In the genomic region with DNA sequence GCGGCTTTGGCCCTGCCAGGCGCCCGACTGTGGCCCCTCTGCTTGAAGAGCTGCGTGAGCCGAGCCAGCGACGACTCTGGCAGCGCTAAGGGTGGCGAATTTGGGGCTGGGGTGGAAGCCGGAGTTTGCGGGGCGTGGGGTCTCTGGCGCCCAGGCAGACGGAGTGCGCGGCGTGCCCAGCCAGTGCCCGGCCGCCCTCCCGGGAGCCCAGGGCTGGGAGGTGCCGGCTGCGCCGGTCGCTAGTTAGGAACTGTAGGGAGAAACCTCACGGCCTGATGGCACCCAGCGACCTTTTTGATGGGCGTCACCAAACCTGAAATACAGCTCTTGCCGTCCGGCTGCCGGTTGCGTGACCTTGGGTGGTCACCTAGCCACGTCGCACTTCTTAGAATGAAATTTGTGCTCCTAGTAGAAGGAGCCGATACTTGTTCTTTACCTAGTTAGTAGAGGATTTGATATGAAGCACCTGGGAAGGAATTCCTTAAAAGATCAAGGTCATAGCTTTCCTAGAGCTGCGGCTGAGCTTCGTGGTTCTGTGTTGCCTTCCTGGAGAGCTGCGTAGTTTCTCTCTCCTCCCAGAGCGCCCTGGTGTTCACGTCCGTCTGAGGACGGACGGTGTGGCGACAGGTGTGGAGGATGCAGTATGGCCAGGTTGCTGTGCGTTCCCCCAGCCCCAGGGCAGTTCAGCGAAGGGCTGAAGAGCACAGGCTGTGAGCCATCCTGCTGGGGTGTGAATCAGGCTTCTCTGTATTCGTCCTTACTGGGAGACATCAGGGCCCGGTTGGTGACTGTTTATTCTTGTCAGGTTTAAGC, we compare ENCODE assay signal across 8 cellular contexts. TPM values are rescaled to one million over a fixed set of nuclear protein-coding genes. Genes with fewer than 3 reads are reported as not detected.
A peak's percentile ranks its signal among the peaks of the same experiment; 100 is the strongest.
DNase-seq lines count a peak whose midpoint lies in the region; ATAC-seq, FAIRE-seq and TF ChIP-seq lines count a peak whose summit lies in the region.

No MANE protein-coding gene starts in this region.

- no peak for FAIRE-seq in urothelium cell line (lab: Jason Lieb, UNC)

- 2% methylated on average over 44 of the region's 47 CpGs for WGBS in mesenchymal stem cell
- 1% methylated on average over 46 to 47 of the region's 47 CpGs for WGBS in aorta, 2 donors

- intact Hi-C loops in aorta (cut with DNase I), result loop anchor here in 1 of 2 donors (5.0 kb wide), 1 partner anchor 57 kb away; the partner anchor contains the start of gene UVSSA

- H3K36me3 ChIP-seq in Loucy (ENCODE audit: insufficient read depth, low read length), result no peaks in the 10 kb centered on the region
- peaks cover 3 to 16% of the 10 kb centered on the region in 2 experiments for H3K36me3 ChIP-seq in mesenchymal stem cell (ENCODE audit: control insufficient read depth in 1 of 2, insufficient read depth in 2 of 2, low read depth in 1 of 2, low read length in 2 of 2)
- H3K36me3 ChIP-seq in aorta (ENCODE audit: control insufficient read depth in 1 of 2, insufficient read depth in 2 of 2, low read length in 1 of 2), result no peaks in the 10 kb centered on the region

- peak overlapping the region in 1 of 2 experiments; percentile 75 for H3K14ac ChIP-seq in mesenchymal stem cell (ENCODE audit: low read length in 2 of 2)

- peaks cover 6% of the 10 kb centered on the region for H3K79me1 ChIP-seq in mesenchymal stem cell (replicated peaks; ENCODE audit: low read length, poor library complexity, severe bottlenecking)

- H3K4me2 ChIP-seq in Loucy (ENCODE audit: low read depth, low read length, poor library complexity, severe bottlenecking), result peak overlapping the region; percentile 96
- H3K4me2 ChIP-seq in mesenchymal stem cell (ENCODE audit: low read length, poor library complexity, severe bottlenecking), result peak overlapping the region; percentile 89

- H3K27ac ChIP-seq in 22Rv1 (peak overlapping the region; percentile 78), mesenchymal stem cell (ENCODE audit: low read length, poor library complexity, severe bottlenecking) (no peak overlapping the region), aorta (ENCODE audit: low read depth in 1 of 2, low read length in 2 of 2) (peak overlapping the region in 1 of 2 donors; percentile 32)

- no peak overlapping the region for H2AK5ac ChIP-seq in mesenchymal stem cell (ENCODE audit: low read length, severe bottlenecking)

- H3K4me3 ChIP-seq in Loucy (ENCODE audit: low read length, poor library complexity, severe bottlenecking), result peak overlapping the region; percentile 95
- H3K4me3 ChIP-seq in cardiac fibroblast (replicated peaks in 1 of 2; ENCODE audit: low read depth in 2 of 2, low read length in 2 of 2), result peak overlapping the region; percentile 71 to 86
- peak overlapping the region; percentile 81 to 98 for H3K4me3 ChIP-seq in mesenchymal stem cell (ENCODE audit: insufficient read depth in 1 of 2, low read depth in 1 of 2, low read length in 2 of 2)
- peak overlapping the region; percentile 79 for H3K4me3 ChIP-seq in aorta (ENCODE audit: low read length in 2 of 2)

- no peak for TF ChIP-seq CTCF in 22Rv1 (IDR thresholded peaks at IDR 0.05)
- no peak for TF ChIP-seq CTCF in Loucy (conservative IDR thresholded peaks at IDR 0.05; ENCODE audit: low read length)
- TF ChIP-seq CTCF in cardiac fibroblast (IDR thresholded peaks at IDR 0.05; ENCODE audit: low read depth, low read length), result no peak

- H3K4me1 ChIP-seq in Loucy (ENCODE audit: insufficient read depth, low read length, poor library complexity, severe bottlenecking), result peaks cover 44% of the 10 kb centered on the region
- H3K4me1 ChIP-seq in mesenchymal stem cell (ENCODE audit: control insufficient read depth, insufficient read depth, low read depth, low read length), result peaks cover 47% of the 10 kb centered on the region
- H3K4me1 ChIP-seq in aorta (ENCODE audit: control insufficient read depth in 1 of 2, insufficient read depth in 2 of 2, low read length in 2 of 2), result peaks cover 0 to 3% of the 10 kb centered on the region in 2 donors

- no peak overlapping the region for H2BK5ac ChIP-seq in mesenchymal stem cell (ENCODE audit: low read depth, low read length, poor library complexity, severe bottlenecking)

- DNase-seq in cardiac fibroblast (ENCODE audit: low read depth in 2 of 2) (peak in 1 of 2 donors; percentile 14), mesenchymal stem cell (peak; percentile 25), aorta (peak in 1 of 2 donors; percentile 49), NCI-H526 treated with DMSO at 0.1 percent for 48 hours (lab: John Stamatoyannopoulos, UW) (no peak), urothelium cell line (ENCODE audit: low spot score) (no peak)

- peak overlapping the region; percentile 96 for H4K8ac ChIP-seq in mesenchymal stem cell (ENCODE audit: low read length)

- H3K27me3 ChIP-seq in Loucy (ENCODE audit: insufficient read depth, low read length, poor library complexity, severe bottlenecking) (no peaks in the 10 kb centered on the region), mesenchymal stem cell (ENCODE audit: control insufficient read depth in 1 of 2, insufficient read depth in 1 of 2, low read length in 2 of 2) (no peaks in the 10 kb centered on the region), aorta (ENCODE audit: control insufficient read depth in 1 of 2, insufficient read depth in 2 of 2, low read length in 1 of 2) (no peaks in the 10 kb centered on the region)

- peak overlapping the region; percentile 84 to 98 for H3K4ac ChIP-seq in mesenchymal stem cell (ENCODE audit: low read depth in 1 of 2, low read length in 2 of 2)

- no peak overlapping the region for H2BK15ac ChIP-seq in mesenchymal stem cell (ENCODE audit: low read depth, poor library complexity, severe bottlenecking)

- peak overlapping the region; percentile 76 for H2BK120ac ChIP-seq in mesenchymal stem cell (ENCODE audit: low read depth, low read length)

- H2BK12ac ChIP-seq in mesenchymal stem cell (ENCODE audit: low read length in 2 of 2), result peak overlapping the region in 1 of 2 experiments; percentile 47

- H4K20me1 ChIP-seq in Loucy (ENCODE audit: insufficient read depth, low read length, poor library complexity, severe bottlenecking), result peaks cover 42% of the 10 kb centered on the region

- peak; percentile 9 for ATAC-seq in GM18502 (IDR thresholded peaks at IDR 0.05; ENCODE audit: poor library complexity, unreplicated experiment)
- ATAC-seq in aorta (ENCODE audit: low FRiP score), result no peak

- H3K9me2 ChIP-seq in Loucy (replicated peaks; ENCODE audit: low read depth, low read length), result no peaks in the 10 kb centered on the region

- H2AFZ ChIP-seq in Loucy (ENCODE audit: low read length) (no peak overlapping the region), mesenchymal stem cell (ENCODE audit: low read depth, low read length) (peak overlapping the region; percentile 94)

- peak overlapping the region; percentile 93 to 95 for H3K18ac ChIP-seq in mesenchymal stem cell (ENCODE audit: low read depth in 1 of 2, low read length in 2 of 2)

- H3K23ac ChIP-seq in mesenchymal stem cell (ENCODE audit: low read length in 2 of 2), result peak overlapping the region in 1 of 2 experiments; percentile 91

- H3K9me3 ChIP-seq in Loucy (ENCODE audit: insufficient read depth, low read depth, low read length), result no peaks in the 10 kb centered on the region; the same call in 1 of the 2 replicates
- no peaks in the 10 kb centered on the region for H3K9me3 ChIP-seq in mesenchymal stem cell (ENCODE audit: control insufficient read depth, low read length)
- H3K9me3 ChIP-seq in aorta (ENCODE audit: control insufficient read depth, low read length), result no peaks in the 10 kb centered on the region

- H4K91ac ChIP-seq in mesenchymal stem cell (ENCODE audit: low read length), result peak overlapping the region; percentile 93

- H3K79me2 ChIP-seq in Loucy (ENCODE audit: insufficient read depth, low read length), result peaks cover 56% of the 10 kb centered on the region

- peak overlapping the region; percentile 95 for H3K9ac ChIP-seq in Loucy (ENCODE audit: low read depth, low read length, poor library complexity, severe bottlenecking)
- H3K9ac ChIP-seq in mesenchymal stem cell (ENCODE audit: low read length), result peak overlapping the region; percentile 92

- no peaks in the 10 kb centered on the region for H3F3A ChIP-seq in Loucy (ENCODE audit: low read depth)

RNA-seq across cellular contexts. Expression of gene MAEA, which starts 0.7 kb away (rescaled TPM):
- polyA plus RNA-seq in mesenchymal stem cell (2013, experiment 1 of 2), result 37.6 TPM
- 37.1 TPM for polyA plus RNA-seq in mesenchymal stem cell (2013, experiment 2 of 2)
- total RNA-seq in aorta, result 10 to 100 TPM; 49.8 to 61.3 TPM
- 10 to 100 TPM; 32.4 to 62.0 TPM for polyA plus RNA-seq in aorta

RNA-seq across cellular contexts. Expression of gene CTBP1, which starts 41.4 kb away (rescaled TPM):
- polyA plus RNA-seq in mesenchymal stem cell (2013, experiment 1 of 2), result 96.7 TPM
- 92.8 TPM for polyA plus RNA-seq in mesenchymal stem cell (2013, experiment 2 of 2)
- total RNA-seq in aorta, result 100 to 1,000 TPM; 111 to 145 TPM
- polyA plus RNA-seq in aorta, result 10 to 100 TPM; 66.4 to 96.5 TPM

RNA-seq across cellular contexts. Expression of gene UVSSA, which starts 56.6 kb away (rescaled TPM):
- 4.8 TPM for polyA plus RNA-seq in mesenchymal stem cell (2013, experiment 1 of 2)
- polyA plus RNA-seq in mesenchymal stem cell (2013, experiment 2 of 2), result 4.3 TPM
- 10 to 100 TPM; 19.9 to 33.5 TPM for total RNA-seq in aorta
- 10 to 100 TPM in 1 of 2 donors, 1 to 10 TPM in 1; 2.3 to 12.7 TPM for polyA plus RNA-seq in aorta
